ENCODE assay signal across 12 cellular contexts in genomic region chr16:87789437-87790277, GRCh38. TPM values are rescaled to one million over a fixed set of nuclear protein-coding genes. Genes with fewer than 3 reads are reported as not detected.
DNase-seq lines count a peak whose midpoint lies in the region; ATAC-seq and TF ChIP-seq lines count a peak whose summit lies in the region.
"Had no signal": no experiment of that assay in that cellular context is flagged by ENCODE, and none has a peak within 500 bp of the region (broad histone marks: within the 10 kb centered on the region; RNA-seq: fewer than 3 reads in every experiment).

No MANE protein-coding gene starts in this region.

- H3K18ac ChIP-seq in mesendoderm (ENCODE audit: low read length), result no peak overlapping the region

- H3K4me1 ChIP-seq in left ventricle myocardium inferior (peaks cover 20% of the 10 kb centered on the region), vagina (peaks cover 5% of the 10 kb centered on the region), mesendoderm (ENCODE audit: control insufficient read depth, low read depth, low read length) (no peaks in the 10 kb centered on the region)

- H3K4ac ChIP-seq in mesendoderm (ENCODE audit: low read depth, low read length), result no peak overlapping the region

- TF ChIP-seq POLR2A in vagina (IDR thresholded peaks at IDR 0.05), result no peak

- H2BK5ac ChIP-seq in mesendoderm (ENCODE audit: low read length), result no peak overlapping the region

- no peaks in the 10 kb centered on the region for H3K79me1 ChIP-seq in mesendoderm (ENCODE audit: low read length)

- H4K8ac ChIP-seq in mesendoderm (ENCODE audit: low read depth, low read length), result no peak overlapping the region

- intact Hi-C loops in left ventricle myocardium inferior (cut with micrococcal nuclease), result no loop called here
- intact Hi-C loops in Right ventricle myocardium inferior (cut with DNase I), result no loop called here
- intact Hi-C loops in vagina (cut with DNase I), result no loop called here

- no peak overlapping the region for H3K4me2 ChIP-seq in mesendoderm (ENCODE audit: low read length)
- H3K4me2 ChIP-seq: GM23338 had no signal

- H2AK5ac ChIP-seq in mesendoderm (ENCODE audit: low read length), result no peak overlapping the region

- no peaks in the 10 kb centered on the region for H3K27me3 ChIP-seq in left ventricle myocardium inferior (ENCODE audit: low read depth)
- H3K27me3 ChIP-seq in vagina, result no peaks in the 10 kb centered on the region
- no peaks in the 10 kb centered on the region for H3K27me3 ChIP-seq in mesendoderm (ENCODE audit: insufficient read depth, low read length, poor library complexity)

- TF ChIP-seq CTCF in left ventricle myocardium inferior (IDR thresholded peaks at IDR 0.05; ENCODE audit: borderline replicate concordance) (no peak), astrocyte of the spinal cord (IDR thresholded peaks at IDR 0.05; ENCODE audit: low read depth, low read length) (no peak), vagina (IDR thresholded peaks at IDR 0.05) (no peak)

- no peak overlapping the region for H4K5ac ChIP-seq in mesendoderm (ENCODE audit: low read length)

- ATAC-seq in Right ventricle myocardium inferior, result no peak
- ATAC-seq in HG03095 (IDR thresholded peaks at IDR 0.05; ENCODE audit: unreplicated experiment), result no peak
- ATAC-seq: GM23338 had no signal

- H3K79me2 ChIP-seq in mesendoderm (ENCODE audit: control insufficient read depth, insufficient read depth, low read length), result no peaks in the 10 kb centered on the region

- no peaks in the 10 kb centered on the region for H3K36me3 ChIP-seq in left ventricle myocardium inferior
- H3K36me3 ChIP-seq in vagina, result no peaks in the 10 kb centered on the region
- H3K36me3 ChIP-seq in mesendoderm (ENCODE audit: control insufficient read depth, insufficient read depth, low read length), result no peaks in the 10 kb centered on the region

- no CpG with 5 or more reads among the region's 20 CpGs for WGBS in mesendoderm (ENCODE audit: extremely low coverage, insufficient coverage, low lambda C conversion rate)

- peak overlapping the region; percentile 44 for H3K27ac ChIP-seq in left ventricle myocardium inferior (replicated peaks)
- H3K27ac ChIP-seq in vagina, result peak overlapping the region; percentile 33
- H3K27ac ChIP-seq in mesendoderm (ENCODE audit: low read depth, low read length), result no peak overlapping the region

- no peak overlapping the region for H3K56ac ChIP-seq in mesendoderm (ENCODE audit: low read length)

- in situ Hi-C loops in astrocyte of the spinal cord (cut with HindIII; ENCODE audit: low sequenced_read_pairs), result no loop called here

- H2BK15ac ChIP-seq in mesendoderm (replicated peaks; ENCODE audit: low read depth), result no peak overlapping the region

- no peak overlapping the region for H3K9ac ChIP-seq in mesendoderm (ENCODE audit: low read length)

- no peak overlapping the region for H3K23ac ChIP-seq in mesendoderm (ENCODE audit: low read length)

- no peaks in the 10 kb centered on the region for H3K9me3 ChIP-seq in left ventricle myocardium inferior (replicated peaks)
- H3K9me3 ChIP-seq in vagina, result no peaks in the 10 kb centered on the region

- H3K4me3 ChIP-seq in left ventricle myocardium inferior, result no peak overlapping the region
- no peak overlapping the region for H3K4me3 ChIP-seq in astrocyte of the spinal cord (ENCODE audit: low read depth, low read length)
- no peak overlapping the region for H3K4me3 ChIP-seq in vagina
- H3K4me3 ChIP-seq in mesendoderm (ENCODE audit: low read length), result no peak overlapping the region
- H3K4me3 ChIP-seq: GM23338 had no signal

- no peak overlapping the region for H2BK120ac ChIP-seq in mesendoderm (ENCODE audit: low read depth, low read length)

- DNase-seq in left ventricle myocardium inferior (no peak), Right ventricle myocardium inferior (ENCODE audit: missing footprints) (no peak), astrocyte of the spinal cord (ENCODE audit: low read depth, low spot score) (peak; percentile 37), kidney tubule cell (ENCODE audit: low spot score) (peak; percentile 94), vagina (ENCODE audit: extremely low spot score in 2 of 2) (no peak), mesendoderm (no peak)
- DNase-seq in effector CD8-positive, alpha-beta T cell (lab: John Stamatoyannopoulos, UW), result no peak
- DNase-seq: activated CD4-positive, CD25-positive, alpha-beta regulatory T cell; activated naive CD4-positive, alpha-beta T cell treated with anti-CD3 and anti-CD28 coated beads for 36 hours; NCI-H748 treated with DMSO at 0.1 percent for 48 hours had no signal

RNA-seq across cellular contexts. Expression of gene KLHDC4, which starts 23.9 kb away (rescaled TPM):
- total RNA-seq in left ventricle myocardium inferior (11.7 TPM), Right ventricle myocardium inferior (10.0 TPM), vagina (62.9 TPM)
- 25.9 TPM for polyA plus RNA-seq in mesendoderm (2013, experiment 1 of 2)
- 24.8 TPM for polyA plus RNA-seq in mesendoderm (2013, experiment 2 of 2)

Comparison
In these comparisons a context has a peak if more than half of its experiments do, and no peak if none do; other contexts are left out.
1. DNase-seq: peak in astrocyte of the spinal cord (single experiment) and kidney tubule cell (single experiment); none in left ventricle myocardium inferior (single experiment), Right ventricle myocardium inferior (single experiment), vagina (0 of 2), mesendoderm (single experiment) and effector CD8-positive, alpha-beta T cell (single experiment).